Comparison of ENCODE assay signal across 12 cellular contexts in the genomic region with DNA sequence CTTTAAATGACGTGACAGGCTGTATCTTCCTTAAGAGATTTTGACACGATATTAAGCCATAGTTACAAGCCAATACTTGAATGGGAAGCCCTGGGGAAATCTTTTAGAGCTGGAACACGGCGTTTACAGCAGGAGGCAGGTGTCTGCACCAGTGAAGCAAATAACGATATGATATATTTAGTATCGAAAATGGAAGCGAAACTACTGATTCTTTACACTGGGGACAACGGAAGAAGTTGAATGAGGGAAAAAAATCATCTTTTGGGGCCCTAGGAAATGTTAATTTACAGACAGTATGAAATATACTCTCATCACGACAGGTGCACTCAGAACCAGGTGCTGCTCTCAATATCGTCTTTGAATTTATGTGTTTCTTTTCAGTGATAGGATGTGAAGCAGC.
A peak's percentile ranks its signal among the peaks of the same experiment; 100 is the strongest.
DNase-seq lines count a peak whose midpoint lies in the region; ATAC-seq and TF ChIP-seq lines count a peak whose summit lies in the region.
"Had no signal": no experiment of that assay in that cellular context is flagged by ENCODE, and none has a peak within 500 bp of the region (broad histone marks: within the 10 kb centered on the region; RNA-seq: fewer than 3 reads in every experiment).

No MANE protein-coding gene starts in this region.

- DNase-seq in NCI-H2107 treated with DMSO at 0.1 percent for 48 hours (lab: John Stamatoyannopoulos, UW; ENCODE audit: unreplicated experiment) (peak; percentile 46), NCI-H2107 (lab: John Stamatoyannopoulos, UW) (no peak), MV-4-11 (lab: John Stamatoyannopoulos, UW) (peak; percentile 55), memory B cell (ENCODE audit: low spot score in 2 of 2) (no peak), substantia nigra (lab: John Stamatoyannopoulos, UW) (no peak), anterior cingulate cortex (lab: John Stamatoyannopoulos, UW) (no peak), body of pancreas (no peak)
- DNase-seq: activated B cell treated with CpG ODN at 0.5 μM for 24 hours, brain microvascular endothelial cell, natural killer cell, NCI-H2029 had no signal

- peak overlapping the region; percentile 51 for H3K4me3 Mint-ChIP-seq in memory B cell
- H3K4me3 Mint-ChIP-seq: activated B cell treated with CpG ODN at 0.5 μM for 24 hours, natural killer cell had no signal

- intact Hi-C loops in body of pancreas (cut with DNase I): no loop called here

- H3K36me3 Mint-ChIP-seq in memory B cell: no peaks in the 10 kb centered on the region
- H3K36me3 Mint-ChIP-seq: natural killer cell had no signal

- peak overlapping the region; percentile 12 for H3K27ac Mint-ChIP-seq in memory B cell
- H3K27ac Mint-ChIP-seq: activated B cell treated with CpG ODN at 0.5 μM for 24 hours, natural killer cell had no signal

- TF ChIP-seq CTCF in body of pancreas (IDR thresholded peaks at IDR 0.05): no peak

- H3K27ac ChIP-seq in substantia nigra (ENCODE audit: low read depth, low read length, poor library complexity, severe bottlenecking): no peak overlapping the region
- no peak overlapping the region for H3K27ac ChIP-seq in body of pancreas
- H3K27ac ChIP-seq: brain microvascular endothelial cell had no signal

- H3K36me3 ChIP-seq in body of pancreas (replicated peaks in 1 of 2; ENCODE audit: insufficient read depth in 1 of 2, low read depth in 2 of 2): no peaks in the 10 kb centered on the region
- H3K36me3 ChIP-seq: brain microvascular endothelial cell had no signal

- 64 to 66% methylated on average over 10 of the region's 10 CpGs for WGBS in body of pancreas, 2 donors

- H3K27me3 ChIP-seq in body of pancreas: no peaks in the 10 kb centered on the region
- H3K27me3 ChIP-seq: brain microvascular endothelial cell had no signal

- ATAC-seq in HG02884 (IDR thresholded peaks at IDR 0.05; ENCODE audit: unreplicated experiment) (peak; percentile 56), memory B cell (ENCODE audit: low read depth) (no peak), body of pancreas (no peak)
- ATAC-seq: natural killer cell had no signal

- no peaks in the 10 kb centered on the region for H3K9me3 ChIP-seq in body of pancreas

- H3K27me3 Mint-ChIP-seq in memory B cell: no peaks in the 10 kb centered on the region
- H3K27me3 Mint-ChIP-seq: activated B cell treated with CpG ODN at 0.5 μM for 24 hours had no signal

- H3K4me1 Mint-ChIP-seq in memory B cell: peaks cover 4% of the 10 kb centered on the region
- H3K4me1 Mint-ChIP-seq: activated B cell treated with CpG ODN at 0.5 μM for 24 hours, natural killer cell had no signal

- no peak for TF ChIP-seq POLR2A in body of pancreas (IDR thresholded peaks at IDR 0.05)

- no peak overlapping the region for H3K4me3 ChIP-seq in body of pancreas

- H3K9me3 Mint-ChIP-seq in memory B cell: peaks cover 7% of the 10 kb centered on the region

- no peaks in the 10 kb centered on the region for H3K4me1 ChIP-seq in body of pancreas

Comparison
In these comparisons a context has a peak if more than half of its experiments do, and no peak if none do; other contexts are left out.
1. DNase-seq: peak in NCI-H2107 treated with DMSO at 0.1 percent for 48 hours (single experiment) and MV-4-11 (single experiment); none in NCI-H2107 (single experiment), memory B cell (0 of 2), substantia nigra (0 of 49), anterior cingulate cortex (0 of 58) and body of pancreas (0 of 4).